ENCODE assay signal across 2 cellular contexts in genomic region chr11:414333-414857, GRCh38.
TF ChIP-seq lines count a peak whose summit lies in the region.

No MANE protein-coding gene starts in this region.

TF ChIP-seq in SK-N-SH treated with all-trans-retinoic acid at 6 μM for 48 hours, 23 proteins besides CTCF, POLR2A, EP300 and RAD21:
- TF ChIP-seq RARB (CRISPR knock-in tag; IDR thresholded peaks at IDR 0.05) (no peak), ARNTL (CRISPR knock-in tag; IDR thresholded peaks at IDR 0.05; ENCODE audit: borderline replicate concordance, low read depth) (no peak)

TF ChIP-seq in SK-N-SH, 30 proteins besides CTCF, POLR2A, EP300 and RAD21:
- TF ChIP-seq SMC3 (IDR thresholded peaks at IDR 0.05; ENCODE audit: low read depth, low read length) = no peak
- TF ChIP-seq MXI1 (IDR thresholded peaks at IDR 0.05; ENCODE audit: low read depth, low read length) = no peak
- TF ChIP-seq PBX3 (IDR thresholded peaks at IDR 0.05) = no peak
- no peak for TF ChIP-seq SIN3A (IDR thresholded peaks at IDR 0.05; ENCODE audit: borderline replicate concordance, low read depth, low read length)
- TF ChIP-seq TAF1 (IDR thresholded peaks at IDR 0.05; ENCODE audit: borderline replicate concordance, low read depth, low read length) = no peak
- TF ChIP-seq JUND (IDR thresholded peaks at IDR 0.05) = no peak
- TF ChIP-seq MAX (IDR thresholded peaks at IDR 0.05; ENCODE audit: low read depth) = no peak
- no peak for TF ChIP-seq RCOR1 (IDR thresholded peaks at IDR 0.05; ENCODE audit: low read length)
- no peak for TF ChIP-seq FOXJ3 (CRISPR knock-in tag; IDR thresholded peaks at IDR 0.05)
- TF ChIP-seq IRF3 (IDR thresholded peaks at IDR 0.05; ENCODE audit: low read depth, low read length) = no peak
- no peak for TF ChIP-seq TEAD4 (IDR thresholded peaks at IDR 0.05; ENCODE audit: borderline replicate concordance, insufficient read depth)
